Comparison of ENCODE assay signal across 9 cellular contexts in the genomic region with DNA sequence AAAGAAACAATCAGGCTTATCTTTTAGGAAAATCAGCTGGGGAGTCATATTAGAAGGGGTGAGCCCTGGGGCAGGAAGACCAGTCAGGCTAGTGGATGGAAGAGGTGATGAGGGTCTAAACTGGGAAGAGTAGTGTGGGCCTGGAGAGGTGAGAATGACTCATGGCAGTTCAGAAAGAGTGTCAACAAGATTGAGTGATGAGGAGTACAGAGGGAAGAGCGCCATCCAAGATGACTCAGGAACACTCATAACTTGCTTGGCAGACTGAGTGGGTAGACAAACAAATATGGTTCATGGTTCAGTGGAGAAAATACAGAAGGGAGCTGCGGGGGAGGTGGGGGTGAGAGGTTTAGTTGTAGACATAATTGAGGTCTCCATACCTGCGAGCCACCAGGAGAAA. TPM values are rescaled to one million over a fixed set of nuclear protein-coding genes. Genes with fewer than 3 reads are reported as not detected.
DNase-seq lines count a peak whose midpoint lies in the region; ATAC-seq, FAIRE-seq and TF ChIP-seq lines count a peak whose summit lies in the region.
"Had no signal": no experiment of that assay in that cellular context is flagged by ENCODE, and none has a peak within 500 bp of the region (broad histone marks: within the 10 kb centered on the region; RNA-seq: fewer than 3 reads in every experiment).

No MANE protein-coding gene starts in this region.

- H2BK5ac ChIP-seq in neuronal stem cell (ENCODE audit: low read length) = no peak overlapping the region

- no peaks in the 10 kb centered on the region for H3K79me1 ChIP-seq in neuronal stem cell (ENCODE audit: low read depth, low read length)

- no peaks in the 10 kb centered on the region for H3K79me2 ChIP-seq in astrocyte (ENCODE audit: insufficient read depth, low read length)

- H3K4me3 Mint-ChIP-seq in astrocyte (ENCODE audit: unreplicated experiment) = no peak overlapping the region

- H4K20me1 ChIP-seq in astrocyte (ENCODE audit: insufficient read depth, low read length) = no peaks in the 10 kb centered on the region

- no peaks in the 10 kb centered on the region for H3K9me3 Mint-ChIP-seq in astrocyte (ENCODE audit: unreplicated experiment)

- WGBS in neuronal stem cell (ENCODE audit: extremely low coverage in 2 of 2, insufficient read length in 2 of 2, insufficient replicate concordance in 1 of 2), 2 donors = no CpG with 5 or more reads among the region's 3 CpGs

- no peak overlapping the region for H3K14ac ChIP-seq in neuronal stem cell (ENCODE audit: low read length)

- H2AFZ ChIP-seq in astrocyte (ENCODE audit: low read depth, low read length) (no peak overlapping the region), neuronal stem cell (ENCODE audit: low read length) (no peak overlapping the region)

- ATAC-seq in GM18868 (IDR thresholded peaks at IDR 0.05; ENCODE audit: unreplicated experiment) (peak; percentile 91), HG03439 (IDR thresholded peaks at IDR 0.05; ENCODE audit: unreplicated experiment) (peak; percentile 79), HG03135 (IDR thresholded peaks at IDR 0.05; ENCODE audit: unreplicated experiment) (no peak)

- peaks cover 19% of the 10 kb centered on the region for H3K4me1 Mint-ChIP-seq in astrocyte (ENCODE audit: low read depth, unreplicated experiment)

- H3K18ac ChIP-seq in neuronal stem cell (ENCODE audit: low read length) = no peak overlapping the region

- no peaks in the 10 kb centered on the region for H3K27me3 Mint-ChIP-seq in astrocyte (ENCODE audit: low read depth, unreplicated experiment)

- H3K36me3 Mint-ChIP-seq in astrocyte (ENCODE audit: low read depth, unreplicated experiment) = no peaks in the 10 kb centered on the region

- H3K4ac ChIP-seq in neuronal stem cell (ENCODE audit: low read length) = no peak overlapping the region

- H3K27me3 ChIP-seq in astrocyte (ENCODE audit: insufficient read depth, low read length) (no peaks in the 10 kb centered on the region), neuronal stem cell (ENCODE audit: control insufficient read depth in 3 of 3, insufficient read depth in 3 of 3, low read depth in 1 of 3, low read length in 3 of 3) (no peaks in the 10 kb centered on the region)
- H3K27me3 ChIP-seq: adrenal gland had no signal

- no peak overlapping the region for H4K91ac ChIP-seq in neuronal stem cell (ENCODE audit: low read depth, low read length, poor library complexity)

- peak; percentile 52 for FAIRE-seq in astrocyte (lab: Jason Lieb, UNC)

- no peak overlapping the region for H3K27ac Mint-ChIP-seq in astrocyte (ENCODE audit: unreplicated experiment)

- DNase-seq in astrocyte (ENCODE audit: low read depth) (peak; percentile 89), neuronal stem cell (ENCODE audit: low spot score) (no peak), NCI-H2227 (lab: John Stamatoyannopoulos, UW; ENCODE audit: unreplicated experiment) (no peak), HEK293T (ENCODE audit: extremely low spot score) (no peak)

- H2BK15ac ChIP-seq in neuronal stem cell (ENCODE audit: low read length) = no peak overlapping the region

- H3K9me3 ChIP-seq in astrocyte (ENCODE audit: insufficient read depth, low read depth, low read length) (no peaks in the 10 kb centered on the region), neuronal stem cell (replicated peaks in 1 of 2; ENCODE audit: control insufficient read depth in 2 of 2, insufficient read depth in 1 of 2, low read depth in 1 of 2, low read length in 2 of 2) (no peaks in the 10 kb centered on the region)
- H3K9me3 ChIP-seq: adrenal gland had no signal

- H2AK5ac ChIP-seq in neuronal stem cell (ENCODE audit: low read depth, low read length) = no peak overlapping the region

- POLR2A ChIA-PET in HEK293T (lab: Yijun Ruan, JAX) = no interaction called here

- H3K27ac ChIP-seq in astrocyte (ENCODE audit: low read depth, low read length) (peak overlapping the region; percentile 29), neuronal stem cell (replicated peaks; ENCODE audit: low read length) (peak overlapping the region; percentile 59)
- H3K27ac ChIP-seq: adrenal gland had no signal

- no peak overlapping the region for H3K4me3 ChIP-seq in astrocyte (ENCODE audit: insufficient read depth, low read depth, low read length)
- H3K4me3 ChIP-seq in neuronal stem cell (ENCODE audit: low read length in 2 of 2) = no peak overlapping the region
- H3K4me3 ChIP-seq: adrenal gland had no signal

- CTCF ChIA-PET in HEK293T (lab: Yijun Ruan, JAX) = no interaction called here

- H3K4me2 ChIP-seq in astrocyte (ENCODE audit: low read length) (peak overlapping the region; percentile 70), neuronal stem cell (ENCODE audit: insufficient read depth, low read length, poor library complexity, severe bottlenecking) (no peak overlapping the region)

- H3K23ac ChIP-seq in neuronal stem cell (ENCODE audit: low read depth, low read length, poor library complexity) = no peak overlapping the region

- H3K4me1 ChIP-seq in astrocyte (ENCODE audit: insufficient read depth, low read length) (peaks cover 14% of the 10 kb centered on the region), neuronal stem cell (ENCODE audit: control insufficient read depth in 2 of 2, insufficient read depth in 1 of 2, low read depth in 1 of 2, low read length in 2 of 2) (peaks cover 0 to 8% of the 10 kb centered on the region in 2 donors)
- H3K4me1 ChIP-seq: adrenal gland had no signal

- H3K36me3 ChIP-seq in astrocyte (ENCODE audit: insufficient read depth, low read length) (no peaks in the 10 kb centered on the region), neuronal stem cell (replicated peaks in 1 of 2; ENCODE audit: control insufficient read depth in 2 of 2, insufficient read depth in 2 of 2, low read length in 2 of 2) (no peaks in the 10 kb centered on the region)
- H3K36me3 ChIP-seq: adrenal gland had no signal

- no peak overlapping the region for H2BK12ac ChIP-seq in neuronal stem cell (ENCODE audit: low read length)

- H4K8ac ChIP-seq in neuronal stem cell (ENCODE audit: low read depth, low read length) = no peak overlapping the region

- no peak overlapping the region for H2BK120ac ChIP-seq in neuronal stem cell (ENCODE audit: low read depth, low read length)

- no peak for TF ChIP-seq CTCF in astrocyte (IDR thresholded peaks at IDR 0.05; ENCODE audit: insufficient read depth, low read depth, low read length)

- H3K9ac ChIP-seq in astrocyte (ENCODE audit: low read length) = no peak overlapping the region
- H3K9ac ChIP-seq in neuronal stem cell (ENCODE audit: low read depth, low read length, poor library complexity) = no peak overlapping the region

TF ChIP-seq in HEK293T, 16 proteins besides CTCF, POLR2A, EP300 and RAD21:
- TF ChIP-seq CTBP1 (IDR thresholded peaks at IDR 0.05; ENCODE audit: borderline replicate concordance) (no peak), L3MBTL2 (conservative IDR thresholded peaks at IDR 0.05) (no peak), TARDBP (IDR thresholded peaks at IDR 0.05) (no peak), FOXM1 (IDR thresholded peaks at IDR 0.05; ENCODE audit: borderline replicate concordance) (no peak), FOXA1 (IDR thresholded peaks at IDR 0.05) (no peak), FOXK2 (IDR thresholded peaks at IDR 0.05) (no peak), ARNT (IDR thresholded peaks at IDR 0.05) (no peak), ELF4 (IDR thresholded peaks at IDR 0.05) (no peak), LEF1 (IDR thresholded peaks at IDR 0.05; ENCODE audit: borderline replicate concordance) (no peak), SUZ12 (IDR thresholded peaks at IDR 0.05) (no peak), BHLHE40 (IDR thresholded peaks at IDR 0.05; ENCODE audit: borderline replicate concordance) (no peak), ZNF384 (IDR thresholded peaks at IDR 0.05) (no peak), HDGF (IDR thresholded peaks at IDR 0.05; ENCODE audit: borderline replicate concordance) (no peak), SP1 (IDR thresholded peaks at IDR 0.05) (no peak), NFRKB (IDR thresholded peaks at IDR 0.05) (no peak)
- TF ChIP-seq, protein P1, sequence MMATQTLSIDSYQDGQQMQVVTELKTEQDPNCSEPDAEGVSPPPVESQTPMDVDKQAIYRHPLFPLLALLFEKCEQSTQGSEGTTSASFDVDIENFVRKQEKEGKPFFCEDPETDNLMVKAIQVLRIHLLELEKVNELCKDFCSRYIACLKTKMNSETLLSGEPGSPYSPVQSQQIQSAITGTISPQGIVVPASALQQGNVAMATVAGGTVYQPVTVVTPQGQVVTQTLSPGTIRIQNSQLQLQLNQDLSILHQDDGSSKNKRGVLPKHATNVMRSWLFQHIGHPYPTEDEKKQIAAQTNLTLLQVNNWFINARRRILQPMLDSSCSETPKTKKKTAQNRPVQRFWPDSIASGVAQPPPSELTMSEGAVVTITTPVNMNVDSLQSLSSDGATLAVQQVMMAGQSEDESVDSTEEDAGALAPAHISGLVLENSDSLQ (IDR thresholded peaks at IDR 0.05) = no peak

RNA-seq across cellular contexts. Expression of gene CLDN10, which starts 17.3 kb away (rescaled TPM):
- 0.32 and 0.41 TPM in 2 replicates for total RNA-seq in astrocyte
- 47.8 TPM for polyA plus RNA-seq in neuronal stem cell (2013, experiment 1 of 2)
- polyA plus RNA-seq in neuronal stem cell (2013, experiment 2 of 2) = 46.6 TPM
- total RNA-seq: OCI-LY7 had no signal
